ENCODE assay signal across 18 cellular contexts in the genomic region with DNA sequence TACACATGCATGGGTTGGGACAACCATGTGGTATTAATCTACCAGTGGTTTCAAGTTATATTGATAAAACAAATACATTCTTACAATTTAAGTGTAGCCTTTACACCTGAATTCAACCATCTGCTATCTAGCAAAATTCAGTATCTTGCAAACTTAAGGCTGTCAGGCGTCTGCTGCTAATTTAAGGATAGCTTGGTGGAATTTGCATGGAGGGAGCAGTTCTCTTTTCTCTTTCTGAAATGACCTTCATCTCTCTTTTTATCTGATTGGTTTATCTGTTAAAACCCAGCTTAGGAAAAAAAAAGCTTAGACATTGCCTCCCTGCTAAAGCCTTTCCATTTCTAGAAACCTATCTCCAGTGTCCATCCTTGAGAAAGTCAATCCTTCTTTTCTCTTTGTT.
A peak's percentile ranks its signal among the peaks of the same experiment; 100 is the strongest.
DNase-seq lines count a peak whose midpoint lies in the region; ATAC-seq, FAIRE-seq and TF ChIP-seq lines count a peak whose summit lies in the region.
"Had no signal": no experiment of that assay in that cellular context is flagged by ENCODE, and none has a peak within 500 bp of the region (broad histone marks: within the 10 kb centered on the region; RNA-seq: fewer than 3 reads in every experiment).

No MANE protein-coding gene starts in this region.

- peaks cover 89% of the 10 kb centered on the region for H4K20me1 ChIP-seq in IMR-90 (ENCODE audit: insufficient read depth, low read length)
- no peaks in the 10 kb centered on the region for H4K20me1 ChIP-seq in GM12878 (ENCODE audit: control insufficient read depth, insufficient read depth)
- H4K20me1 ChIP-seq: BLaER1 treated with 17β-estradiol and CSF1 and Interleukin-3, amounts not matched to agents 10 nM and 100 nM had no signal

- no peak overlapping the region for H2BK120ac ChIP-seq in IMR-90 (ENCODE audit: low read depth, low read length)

- H3K23ac ChIP-seq in IMR-90 (ENCODE audit: low read depth, low read length): peak overlapping the region; percentile 57; the same call in 1 of the 2 replicates

- BruUV-seq in IMR-90 (replicated peaks; lab: Mats Ljungman, UMichigan) (no TSS peak), GM12878 (replicated peaks; lab: Mats Ljungman, UMichigan) (no TSS peak)

- RAD21 ChIA-PET in GM12878 (lab: Charles Lee; ENCODE audit: unreplicated experiment): interaction anchor here (1.1 kb wide), 1 partner anchor 37 kb away, joined by 3 read pairs; no protein-coding TSS in a partner anchor

- no peak overlapping the region for H3K4ac ChIP-seq in IMR-90 (ENCODE audit: low read depth, low read length)

- H3K9ac ChIP-seq in IMR-90 (ENCODE audit: low read depth, low read length): no peak overlapping the region
- H3K9ac ChIP-seq in GM12878 (ENCODE audit: control insufficient read depth, insufficient read depth, low read length): no peak overlapping the region
- H3K9ac ChIP-seq: BLaER1 treated with 17β-estradiol and CSF1 and Interleukin-3, amounts not matched to agents 10 nM and 100 nM had no signal

- H2AK9ac ChIP-seq in IMR-90 (replicated peaks; ENCODE audit: low read depth, low read length, poor library complexity): no peak overlapping the region

- H3K9me3 ChIP-seq in IMR-90 (ENCODE audit: control insufficient read depth, insufficient read depth, low read length): no peaks in the 10 kb centered on the region
- peaks cover 10% of the 10 kb centered on the region for H3K9me3 ChIP-seq in GM12878 (replicated peaks; ENCODE audit: control insufficient read depth, insufficient read depth, low read length)
- no peaks in the 10 kb centered on the region for H3K9me3 ChIP-seq in gastrocnemius medialis
- H3K9me3 ChIP-seq: BLaER1 treated with 17β-estradiol and CSF1 and Interleukin-3, amounts not matched to agents 10 nM and 100 nM had no signal

- dilution Hi-C loops in IMR-90 (cut with HindIII; ENCODE audit: low sequenced_read_pairs, unreplicated experiment): no loop called here

- TF ChIP-seq POLR2A in GM12891 (IDR thresholded peaks at IDR 0.05; ENCODE audit: low read depth, low read length) (no peak), IMR-90 (IDR thresholded peaks at IDR 0.05; ENCODE audit: low read depth, low read length) (no peak), GM12878 (IDR thresholded peaks at IDR 0.05; ENCODE audit: low read depth, low read length) (no peak), gastrocnemius medialis (IDR thresholded peaks at IDR 0.05) (no peak)

- H3K4me3 ChIP-seq in IMR-90 (ENCODE audit: insufficient read depth, low read depth, low read length) (no peak overlapping the region), GM12878 (no peak overlapping the region), gastrocnemius medialis (no peak overlapping the region)
- H3K4me3 ChIP-seq: BLaER1 treated with 17β-estradiol and CSF1 and Interleukin-3, amounts not matched to agents 10 nM and 100 nM; GM23338 had no signal

- no peak overlapping the region for H4K5ac ChIP-seq in IMR-90 (ENCODE audit: low read depth, low read length)

- no peak overlapping the region for H2BK15ac ChIP-seq in IMR-90 (ENCODE audit: low read depth, low read length)

- H2BK5ac ChIP-seq in IMR-90 (ENCODE audit: low read depth, low read length, poor library complexity, severe bottlenecking): no peak overlapping the region

- peaks cover 64% of the 10 kb centered on the region for H3K79me2 ChIP-seq in GM12878 (ENCODE audit: control insufficient read depth, insufficient read depth, low read length)

- H4K91ac ChIP-seq in IMR-90 (ENCODE audit: insufficient read depth, low read depth, low read length): no peak overlapping the region

- WGBS in IMR-90 (ENCODE audit: extremely low coverage in 2 of 2, insufficient read length in 1 of 2), 2 experiments: no CpG with 5 or more reads among the region's 1 CpG
- 100% methylated on average over 1 of the region's 1 CpG for WGBS in GM12878 (ENCODE audit: insufficient coverage, insufficient replicate concordance, low lambda C conversion rate, missing lambda C conversion rate)

- 0 out of 2 replicates have a peak overlapping the region, but pooled peaks have one; percentile 21 for H3K14ac ChIP-seq in IMR-90 (replicated peaks; ENCODE audit: low read depth, low read length)

- TF ChIP-seq EP300 in GM12878 (IDR thresholded peaks at IDR 0.05; ENCODE audit: borderline replicate concordance in 1 of 2, control insufficient read depth in 1 of 2, low read depth in 2 of 2, low read length in 2 of 2): no peak

- no peak overlapping the region for H3K18ac ChIP-seq in IMR-90 (ENCODE audit: low read depth, low read length)

- POLR2A ChIA-PET in IMR-90 (lab: Charles Lee; ENCODE audit: unreplicated experiment) (no interaction called here), GM12878 (lab: Charles Lee) (interaction anchor here (0.7 kb wide), 1 partner anchor 97 kb away, joined by 4 read pairs; no protein-coding TSS in a partner anchor)

- no peak for DNase-seq in GM12891 (ENCODE audit: insufficient read length, low spot score)
- no peak for DNase-seq in IMR-90
- DNase-seq in GM12878 (ENCODE audit: low read depth, low spot score): no peak
- DNase-seq in gastrocnemius medialis: no peak
- DNase-seq in GM13977 (ENCODE audit: low spot score): no peak
- no peak for DNase-seq in GDM1 (lab: John Stamatoyannopoulos, UW)
- DNase-seq: Calu3; CD8-positive, alpha-beta T cell; DMS 273 treated with DMSO at 0.1 percent for 48 hours; DMS53; DND-41; EL; HCEC 1CT; KBM-7 had no signal

- FAIRE-seq in GM12891 (lab: Jason Lieb, UNC): peak; percentile 56
- FAIRE-seq in GM12878 (lab: Jason Lieb, UNC): no peak
- FAIRE-seq: HTR-8/SVneo had no signal

- in situ Hi-C loops in IMR-90 (cut with MboI; ENCODE audit: low sequenced_read_pairs): no loop called here
- in situ Hi-C loops in GM12878 (cut with MboI): no loop called here
- in situ Hi-C loops in gastrocnemius medialis (cut with MboI; ENCODE audit: low sequenced_read_pairs in 4 of 4): no loop called here
- in situ Hi-C loops in GM13977 (cut with MboI; ENCODE audit: low pct_unique_long_range_greater_than_20kb, low sequenced_read_pairs, unreplicated experiment): no loop called here

- H3K4me2 ChIP-seq in IMR-90 (ENCODE audit: low read depth, low read length) (no peak overlapping the region), GM12878 (ENCODE audit: control insufficient read depth, insufficient read depth) (no peak overlapping the region)
- H3K4me2 ChIP-seq: BLaER1 treated with 17β-estradiol and CSF1 and Interleukin-3, amounts not matched to agents 10 nM and 100 nM; GM23338 had no signal

- SMC1A ChIA-PET in GM12878 (lab: Charles Lee; ENCODE audit: uncharacterized antibody, unreplicated experiment): interaction anchor here (1.0 to 1.4 kb wide), 3 partner anchors 9 to 80 kb away, joined by 3 to 4 read pairs (median 3); no protein-coding TSS in a partner anchor

- no peaks in the 10 kb centered on the region for H3K27me3 ChIP-seq in IMR-90 (ENCODE audit: control insufficient read depth, insufficient read depth, low read length)
- H3K27me3 ChIP-seq in GM12878 (replicated peaks in 1 of 2; ENCODE audit: control insufficient read depth in 2 of 2, insufficient read depth in 2 of 2, low read length in 1 of 2): no peaks in the 10 kb centered on the region
- H3K27me3 ChIP-seq in gastrocnemius medialis: no peaks in the 10 kb centered on the region
- H3K27me3 ChIP-seq: BLaER1 treated with 17β-estradiol and CSF1 and Interleukin-3, amounts not matched to agents 10 nM and 100 nM had no signal

- peaks cover 17 to 62% of the 10 kb centered on the region in 2 experiments for H3K79me1 ChIP-seq in IMR-90 (ENCODE audit: low read depth in 1 of 2, low read length in 2 of 2)

- TF ChIP-seq RAD21 in IMR-90 (IDR thresholded peaks at IDR 0.05; ENCODE audit: low read length): no peak
- no peak for TF ChIP-seq RAD21 in GM12878 (IDR thresholded peaks at IDR 0.05; ENCODE audit: insufficient read depth, low read depth, low read length)

- intact Hi-C loops in IMR-90 (cut with micrococcal nuclease): no loop called here
- intact Hi-C loops in GM12878 (cut with micrococcal nuclease; ENCODE audit: unreplicated experiment): no loop called here
- intact Hi-C loops in gastrocnemius medialis (cut with DNase I; ENCODE audit: low total_unique reads): no loop called here

- H3K36me3 ChIP-seq in IMR-90 (ENCODE audit: control insufficient read depth, insufficient read depth, low read length) (0 out of 2 replicates have a peak, but pooled peaks cover 2% of the 10 kb centered on the region), GM12878 (ENCODE audit: control insufficient read depth in 2 of 2, insufficient read depth in 2 of 2, low read length in 1 of 2) (peaks cover 0 to 3% of the 10 kb centered on the region in 2 experiments; a peak in 1 of 4 replicates), gastrocnemius medialis (no peaks in the 10 kb centered on the region)
- H3K36me3 ChIP-seq: BLaER1 treated with 17β-estradiol and CSF1 and Interleukin-3, amounts not matched to agents 10 nM and 100 nM had no signal

- H3K4me1 ChIP-seq in IMR-90 (ENCODE audit: control insufficient read depth, insufficient read depth, low read length) (peaks cover 7% of the 10 kb centered on the region), GM12878 (ENCODE audit: control insufficient read depth, insufficient read depth, low read length) (no peaks in the 10 kb centered on the region), gastrocnemius medialis (peaks cover 65 to 74% of the 10 kb centered on the region in 2 donors)

- TF ChIP-seq CTCF in IMR-90 (conservative IDR thresholded peaks at IDR 0.05; ENCODE audit: low read depth, low read length) (no peak), GM12878 (IDR thresholded peaks at IDR 0.05 in 2 of 3, conservative IDR thresholded peaks at IDR 0.05 in 1 of 3; ENCODE audit: control insufficient read depth in 2 of 3, extremely low read depth in 1 of 3, insufficient read depth in 1 of 3, low read depth in 3 of 3, low read length in 3 of 3) (no peak), gastrocnemius medialis (IDR thresholded peaks at IDR 0.05 in 4 of 5, conservative IDR thresholded peaks at IDR 0.05 in 1 of 5) (no peak), GM13977 (IDR thresholded peaks at IDR 0.05; ENCODE audit: extremely low read depth, insufficient read depth, missing control alignments) (no peak)

- CTCF ChIA-PET in IMR-90 (lab: Yijun Ruan, JAX) (no interaction called here), GM12878 (lab: Yijun Ruan, JAX) (interaction anchor here (1.0 kb wide), 1 partner anchor 11 kb away, joined by 3 read pairs; no protein-coding TSS in a partner anchor)

- H4K8ac ChIP-seq in IMR-90 (ENCODE audit: low read depth in 2 of 2, low read length in 2 of 2): peak overlapping the region in 1 of 2 experiments; percentile 9; a peak in 1 of 4 replicates

- peaks cover 25% of the 10 kb centered on the region for H3K9me1 ChIP-seq in IMR-90 (ENCODE audit: insufficient read depth, low read length)

- H2AK5ac ChIP-seq in IMR-90 (ENCODE audit: low read depth, low read length): no peak overlapping the region

- ATAC-seq in IMR-90 (ENCODE audit: low read depth): no peak
- no peak for ATAC-seq in GM12878
- no peak for ATAC-seq in gastrocnemius medialis
- no peak for ATAC-seq in HG03439 (IDR thresholded peaks at IDR 0.05; ENCODE audit: unreplicated experiment)
- ATAC-seq: CD8-positive, alpha-beta T cell; GM23338 had no signal

- no peak overlapping the region for H3K27ac ChIP-seq in IMR-90 (ENCODE audit: insufficient read depth, low read length)
- no peak overlapping the region for H3K27ac ChIP-seq in GM12878 (ENCODE audit: control insufficient read depth, insufficient read depth)
- H3K27ac ChIP-seq in gastrocnemius medialis: peak overlapping the region in 3 of 4 donors; percentile 2 to 45 (median 19)
- H3K27ac ChIP-seq: BLaER1 treated with 17β-estradiol and CSF1 and Interleukin-3, amounts not matched to agents 10 nM and 100 nM had no signal

- H2AFZ ChIP-seq in IMR-90 (replicated peaks; ENCODE audit: low read length, poor library complexity): no peak overlapping the region
- H2AFZ ChIP-seq in GM12878 (ENCODE audit: control insufficient read depth, low read depth, low read length): no peak overlapping the region
- H2AFZ ChIP-seq: GM23338 had no signal

- no peak overlapping the region for H2BK20ac ChIP-seq in IMR-90 (ENCODE audit: low read depth, low read length)

- no peak overlapping the region for H3K56ac ChIP-seq in IMR-90 (ENCODE audit: extremely low read depth, insufficient read depth, low read length)

Comparison
In these comparisons a context has a peak if more than half of its experiments do, and no peak if none do; other contexts are left out.
1. H3K27ac ChIP-seq: peak in gastrocnemius medialis (3 of 4); none in IMR-90 (single experiment) and GM12878 (single experiment).